13 cellular contexts compared by ENCODE assay signal in the genomic region with DNA sequence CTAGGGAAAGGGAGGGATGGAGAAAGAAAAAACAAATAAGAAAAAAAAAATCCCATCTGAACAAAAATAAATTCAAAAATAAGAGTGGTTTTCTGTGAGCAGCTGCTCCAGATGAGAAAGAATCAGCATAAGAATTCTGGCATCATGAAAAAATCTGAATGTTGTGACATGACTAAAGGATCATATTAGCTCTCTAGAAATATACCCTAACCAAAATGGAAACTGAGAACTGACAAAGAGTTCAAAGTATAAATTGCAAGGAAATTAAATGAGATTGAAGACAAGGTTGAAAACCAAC.
"Had no signal": no experiment of that assay in that cellular context is flagged by ENCODE, and none has a peak within 500 bp of the region (broad histone marks: within the 10 kb centered on the region; RNA-seq: fewer than 3 reads in every experiment).

No MANE protein-coding gene starts in this region.

- H3K9me3 Mint-ChIP-seq: activated naive CD4-positive, alpha-beta T cell treated with anti-CD3 and anti-CD28 coated beads, Interleukin-2, amount 50 U/mL, for 24 hours; dendritic cell treated with granulocyte-macrophage colony-stimulating factor and Interleukin-4, amounts not matched to agents 40 ng/mL and 50 ng/mL, for 4 days; stimulated activated naive CD8-positive, alpha-beta T cell treated with anti-CD3 and anti-CD28 coated beads, Interleukin-15, amount 100 ng/mL, for 72 hours had no signal

- ATAC-seq: esophagus mucosa had no signal

- DNase-seq: aorta, hippocampal formation, right cardiac atrium had no signal

- H3K4me3 ChIP-seq: left lung, pancreas, tibial nerve had no signal

- H3K27ac Mint-ChIP-seq: activated naive CD4-positive, alpha-beta T cell treated with anti-CD3 and anti-CD28 coated beads, Interleukin-2, amount 50 U/mL, for 24 hours; brain; dendritic cell treated with granulocyte-macrophage colony-stimulating factor and Interleukin-4, amounts not matched to agents 40 ng/mL and 50 ng/mL, for 4 days; stimulated activated naive CD8-positive, alpha-beta T cell treated with anti-CD3 and anti-CD28 coated beads, Interleukin-15, amount 100 ng/mL, for 72 hours had no signal

- H3K27ac ChIP-seq: left lung, neutrophil, pancreas, tibial nerve had no signal

- H3K4me1 ChIP-seq: left lung, pancreas, tibial nerve had no signal

- H3K36me3 Mint-ChIP-seq: brain had no signal

- H3K9me3 ChIP-seq: left lung, neutrophil, pancreas had no signal

- H3K4me1 Mint-ChIP-seq: brain had no signal

- H3K4me3 Mint-ChIP-seq: activated naive CD4-positive, alpha-beta T cell treated with anti-CD3 and anti-CD28 coated beads, Interleukin-2, amount 50 U/mL, for 24 hours; brain; dendritic cell treated with granulocyte-macrophage colony-stimulating factor and Interleukin-4, amounts not matched to agents 40 ng/mL and 50 ng/mL, for 4 days; naive thymus-derived CD4-positive, alpha-beta T cell; stimulated activated naive CD8-positive, alpha-beta T cell treated with anti-CD3 and anti-CD28 coated beads, Interleukin-15, amount 100 ng/mL, for 72 hours had no signal

- H3K36me3 ChIP-seq: left lung, neutrophil, pancreas, tibial nerve had no signal

- H3K27me3 Mint-ChIP-seq: stimulated activated naive CD8-positive, alpha-beta T cell treated with anti-CD3 and anti-CD28 coated beads, Interleukin-15, amount 100 ng/mL, for 72 hours had no signal
